In genomic region chr17:76671123-76671911, GRCh38 we compare ENCODE assay signal across 1 cellular context.
TF ChIP-seq lines count a peak whose summit lies in the region.

No MANE protein-coding gene starts in this region.

TF ChIP-seq in HepG2, 621 proteins besides CTCF, POLR2A, EP300 and RAD21 (continues in another document):
- TF ChIP-seq ZFX (CRISPR knock-in tag; IDR thresholded peaks at IDR 0.05; ENCODE audit: low read depth) (peak; percentile 96), CREM (IDR thresholded peaks at IDR 0.05) (peak; percentile 87), CREM (CRISPR knock-in tag; IDR thresholded peaks at IDR 0.05) (no peak), NAIF1 (CRISPR knock-in tag; IDR thresholded peaks at IDR 0.05; ENCODE audit: borderline replicate concordance) (peak; percentile 25; the same call in 1 of the 2 replicates), ZNF549 (CRISPR knock-in tag; IDR thresholded peaks at IDR 0.05) (no peak), ZBTB39 (CRISPR knock-in tag; IDR thresholded peaks at IDR 0.05) (no peak; the same call in 1 of the 2 replicates), ZNF264 (CRISPR knock-in tag; IDR thresholded peaks at IDR 0.05) (peak; percentile 70; the same call in 1 of the 2 replicates), HOMEZ (CRISPR knock-in tag; IDR thresholded peaks at IDR 0.05; ENCODE audit: low read depth) (peak; percentile 11; the same call in 1 of the 2 replicates), PBX3 (CRISPR knock-in tag; IDR thresholded peaks at IDR 0.05; ENCODE audit: borderline replicate concordance) (peak; percentile 99), KAT2B (IDR thresholded peaks at IDR 0.05; ENCODE audit: borderline replicate concordance, low read depth, low read length) (no peak), ZFP91 (CRISPR knock-in tag; IDR thresholded peaks at IDR 0.05; ENCODE audit: borderline replicate concordance) (peak; percentile 95), ATF4 (CRISPR knock-in tag; IDR thresholded peaks at IDR 0.05) (no peak), ZNF281 (CRISPR knock-in tag; IDR thresholded peaks at IDR 0.05; ENCODE audit: borderline replicate concordance) (peak; percentile 22; the same call in 1 of the 2 replicates), SP1 (IDR thresholded peaks at IDR 0.05) (no peak), SP1 (CRISPR knock-in tag; IDR thresholded peaks at IDR 0.05) (no peak; the same call in none of the 2 replicates), ZZZ3 (CRISPR knock-in tag; IDR thresholded peaks at IDR 0.05; ENCODE audit: borderline replicate concordance) (peak; percentile 32; the same call in 1 of the 2 replicates), MYPOP (CRISPR knock-in tag; IDR thresholded peaks at IDR 0.05) (peak; percentile 82), ZNF646 (CRISPR knock-in tag; IDR thresholded peaks at IDR 0.05) (peak; percentile 95; the same call in 1 of the 2 replicates), FOXO4 (CRISPR knock-in tag; conservative IDR thresholded peaks at IDR 0.05) (no peak), ZNF326 (CRISPR knock-in tag; IDR thresholded peaks at IDR 0.05; ENCODE audit: borderline replicate concordance) (no peak), ZFP62 (CRISPR knock-in tag; IDR thresholded peaks at IDR 0.05) (no peak), SETDB1 (CRISPR knock-in tag; IDR thresholded peaks at IDR 0.05; ENCODE audit: borderline replicate concordance) (no peak), DNMT3B (CRISPR knock-in tag; conservative IDR thresholded peaks at IDR 0.05) (peak; percentile 73), ZFP36L1 (CRISPR knock-in tag; IDR thresholded peaks at IDR 0.05) (peak; percentile 84; the same call in 1 of the 2 replicates), CSRNP1 (CRISPR knock-in tag; IDR thresholded peaks at IDR 0.05) (peak; percentile 80), FOXC1 (CRISPR knock-in tag; IDR thresholded peaks at IDR 0.05; ENCODE audit: borderline replicate concordance) (peak; percentile 85), ZNF3 (CRISPR knock-in tag; IDR thresholded peaks at IDR 0.05) (peak; percentile 66), NR2F1 (CRISPR knock-in tag; IDR thresholded peaks at IDR 0.05) (no peak; a peak in 1 of 4 replicates), HIVEP1 (CRISPR knock-in tag; IDR thresholded peaks at IDR 0.05) (no peak; the same call in 1 of the 2 replicates)
